14 cellular contexts compared by ENCODE assay signal in the genomic region with DNA sequence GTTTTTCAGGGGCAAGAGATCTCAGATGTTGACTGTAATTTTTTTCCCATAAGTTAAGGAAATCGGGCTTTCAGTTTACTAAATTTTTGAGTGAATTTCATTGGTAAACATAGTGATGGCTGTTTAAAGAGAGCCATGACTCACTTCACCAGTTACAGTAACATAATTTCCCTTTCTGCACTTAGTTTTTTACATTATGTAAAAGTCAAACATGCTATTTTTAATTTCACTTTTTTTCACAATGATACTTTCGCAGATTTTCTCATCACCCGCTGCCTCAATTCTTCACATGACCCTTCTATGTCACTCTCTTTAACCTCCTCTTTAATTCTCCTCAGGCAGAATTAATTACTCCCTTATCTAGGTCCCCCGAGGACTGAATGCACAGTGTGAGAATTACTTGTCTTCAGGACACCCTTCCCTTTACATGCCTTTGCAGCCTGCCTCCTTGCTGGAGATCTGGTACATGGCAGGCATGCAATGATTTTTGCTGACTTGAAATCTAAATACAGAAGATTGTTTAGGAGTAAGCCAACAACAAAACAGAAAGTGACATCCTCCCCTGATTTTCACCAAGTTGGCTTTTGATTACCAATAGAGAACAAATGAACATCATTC.
DNase-seq lines count a peak whose midpoint lies in the region; ATAC-seq and TF ChIP-seq lines count a peak whose summit lies in the region.
"Had no signal": no experiment of that assay in that cellular context is flagged by ENCODE, and none has a peak within 500 bp of the region (broad histone marks: within the 10 kb centered on the region; RNA-seq: fewer than 3 reads in every experiment).

No MANE protein-coding gene starts in this region.

- peak overlapping the region in 9 of 11 experiments; percentile 1 to 91 (median 32); a peak in 12 of 22 replicates for H3K4me2 ChIP-seq in BLaER1 treated with 17β-estradiol and CSF1 and Interleukin-3, amounts not matched to agents 10 nM and 100 nM
- no peak overlapping the region for H3K4me2 ChIP-seq in mammary epithelial cell (ENCODE audit: insufficient read depth, low read depth, low read length)

- no peaks in the 10 kb centered on the region for H3K79me2 ChIP-seq in mammary epithelial cell (ENCODE audit: insufficient read depth, low read length)

- no peak overlapping the region for H3K27ac ChIP-seq in BLaER1 treated with 17β-estradiol and CSF1 and Interleukin-3, amounts not matched to agents 10 nM and 100 nM
- no peak overlapping the region for H3K27ac ChIP-seq in mammary epithelial cell (ENCODE audit: insufficient read depth, low read depth, low read length)
- no peak overlapping the region for H3K27ac ChIP-seq in esophagus squamous epithelium

- H3K4me3 ChIP-seq in BLaER1 treated with 17β-estradiol and CSF1 and Interleukin-3, amounts not matched to agents 10 nM and 100 nM, result no peak overlapping the region
- H3K4me3 ChIP-seq in NB4 (ENCODE audit: low read depth, low read length) (no peak overlapping the region), mammary epithelial cell (replicated peaks in 1 of 3; ENCODE audit: insufficient read depth in 1 of 3, low read depth in 2 of 3, low read length in 3 of 3) (no peak overlapping the region), esophagus squamous epithelium (no peak overlapping the region)
- H3K4me3 ChIP-seq: coronary artery, spleen had no signal

- WGBS in mammary epithelial cell (ENCODE audit: low coverage, missing lambda C conversion rate), result 95% methylated on average over 4 of the region's 4 CpGs
- WGBS in esophagus squamous epithelium, 2 donors, result 57 to 71% methylated on average over 4 of the region's 4 CpGs

- peaks cover 54% of the 10 kb centered on the region for H3K4me1 Mint-ChIP-seq in mesothelial cell of epicardium
- H3K4me1 Mint-ChIP-seq in activated CD8-positive, alpha-beta T cell treated with anti-CD3 and anti-CD28 coated beads for 36 hours (ENCODE audit: low read depth), result no peaks in the 10 kb centered on the region

- H3K36me3 ChIP-seq in BLaER1 treated with 17β-estradiol and CSF1 and Interleukin-3, amounts not matched to agents 10 nM and 100 nM, result no peaks in the 10 kb centered on the region
- H3K36me3 ChIP-seq in mammary epithelial cell (ENCODE audit: insufficient read depth, low read length) (no peaks in the 10 kb centered on the region), esophagus squamous epithelium (no peaks in the 10 kb centered on the region)
- H3K36me3 ChIP-seq: spleen had no signal

- in situ Hi-C loops in mammary epithelial cell (cut with MboI; ENCODE audit: low sequenced_read_pairs in 2 of 2), result no loop called here

- BruUV-seq in mammary epithelial cell (replicated peaks; lab: Mats Ljungman, UMichigan), result no TSS peak

- dilution Hi-C loops in mammary epithelial cell (cut with HindIII; ENCODE audit: low sequenced_read_pairs), result no loop called here

- TF ChIP-seq CTCF in NB4 (IDR thresholded peaks at IDR 0.05; ENCODE audit: low read depth, low read length) (peak; percentile 12), mammary epithelial cell (conservative IDR thresholded peaks at IDR 0.05 in 1 of 2, IDR thresholded peaks at IDR 0.05 in 1 of 2; ENCODE audit: extremely low read depth in 1 of 2, insufficient read depth in 1 of 2, low read depth in 1 of 2, low read length in 2 of 2) (peak in 1 of 2 donors; percentile 16), mesothelial cell of epicardium (IDR thresholded peaks at IDR 0.05; ENCODE audit: unreplicated experiment) (no peak), esophagus squamous epithelium (IDR thresholded peaks at IDR 0.05) (no peak)
- TF ChIP-seq CTCF in activated CD8-positive, alpha-beta T cell treated with anti-CD3 and anti-CD28 coated beads for 36 hours (IDR thresholded peaks at IDR 0.05), result no peak

- peak; percentile 73 for DNase-seq in NB4 (ENCODE audit: low read depth)
- no peak for DNase-seq in mammary epithelial cell
- DNase-seq in mesothelial cell of epicardium (ENCODE audit: low spot score in 2 of 2, unreplicated experiment in 2 of 2), result no peak
- no peak for DNase-seq in activated CD8-positive, alpha-beta T cell treated with anti-CD3 and anti-CD28 coated beads for 36 hours
- DNase-seq in esophagus squamous epithelium (lab: John Stamatoyannopoulos, UW), result no peak
- DNase-seq in T-helper 1 cell, result no peak
- no peak for DNase-seq in cerebellar cortex (ENCODE audit: low spot score)
- DNase-seq: activated naive CD4-positive, alpha-beta T cell treated with Interleukin-2 at 50 U/mL for 16 hours; naive thymus-derived CD4-positive, alpha-beta T cell; NCI-H345; spleen had no signal

- H3K9me3 ChIP-seq in BLaER1 treated with 17β-estradiol and CSF1 and Interleukin-3, amounts not matched to agents 10 nM and 100 nM (replicated peaks in 1 of 11), result peaks cover 0 to 7% (median 0%) of the 10 kb centered on the region in 11 experiments; a peak in 4 of 22 replicates
- H3K9me3 ChIP-seq in mammary epithelial cell (replicated peaks; ENCODE audit: insufficient read depth, low read length), result no peaks in the 10 kb centered on the region
- H3K9me3 ChIP-seq in esophagus squamous epithelium, result no peaks in the 10 kb centered on the region
- H3K9me3 ChIP-seq: spleen had no signal

- H3K36me3 Mint-ChIP-seq in mesothelial cell of epicardium, result no peaks in the 10 kb centered on the region
- H3K36me3 Mint-ChIP-seq in activated CD8-positive, alpha-beta T cell treated with anti-CD3 and anti-CD28 coated beads for 36 hours (ENCODE audit: low read depth), result no peaks in the 10 kb centered on the region
- H3K36me3 Mint-ChIP-seq: naive thymus-derived CD4-positive, alpha-beta T cell had no signal

- CTCF ChIA-PET in mammary epithelial cell (lab: Charles Lee; ENCODE audit: low non-redundant PET), result no interaction called here
- CTCF ChIA-PET in activated CD8-positive, alpha-beta T cell treated with anti-CD3 and anti-CD28 coated beads for 36 hours (lab: Charles Lee), result no interaction called here

- H3K4me1 ChIP-seq in BLaER1 treated with 17β-estradiol and CSF1 and Interleukin-3, amounts not matched to agents 10 nM and 100 nM, result peaks cover 48 to 66% (median 53%) of the 10 kb centered on the region in 10 experiments
- H3K4me1 ChIP-seq in mammary epithelial cell (ENCODE audit: insufficient read depth, low read length), result peaks cover 45% of the 10 kb centered on the region
- H3K4me1 ChIP-seq in esophagus squamous epithelium, result peaks cover 0 to 21% (median 21%) of the 10 kb centered on the region in 3 donors

- H3K9me3 Mint-ChIP-seq in mesothelial cell of epicardium, result peaks cover 4% of the 10 kb centered on the region
- H3K9me3 Mint-ChIP-seq in activated CD8-positive, alpha-beta T cell treated with anti-CD3 and anti-CD28 coated beads for 36 hours, result no peaks in the 10 kb centered on the region

- H4K20me1 ChIP-seq in BLaER1 treated with 17β-estradiol and CSF1 and Interleukin-3, amounts not matched to agents 10 nM and 100 nM, result no peaks in the 10 kb centered on the region
- no peaks in the 10 kb centered on the region for H4K20me1 ChIP-seq in mammary epithelial cell (ENCODE audit: insufficient read depth, low read length)

- peak overlapping the region; percentile 18 for H2AFZ ChIP-seq in mammary epithelial cell (ENCODE audit: low read depth, low read length)

- no peak for ATAC-seq in activated CD8-positive, alpha-beta T cell treated with anti-CD3 and anti-CD28 coated beads for 36 hours
- ATAC-seq: naive thymus-derived CD4-positive, alpha-beta T cell; Panc1 had no signal

- no peaks in the 10 kb centered on the region for H3K27me3 Mint-ChIP-seq in mesothelial cell of epicardium (ENCODE audit: low read depth)
- H3K27me3 Mint-ChIP-seq in activated CD8-positive, alpha-beta T cell treated with anti-CD3 and anti-CD28 coated beads for 36 hours, result peaks cover 19% of the 10 kb centered on the region

- TF ChIP-seq POLR2A in NB4 (IDR thresholded peaks at IDR 0.05; ENCODE audit: extremely low read depth, insufficient read length) (no peak), esophagus squamous epithelium (IDR thresholded peaks at IDR 0.05) (no peak)

- H3K4me3 Mint-ChIP-seq in mesothelial cell of epicardium, result no peak overlapping the region
- no peak overlapping the region for H3K4me3 Mint-ChIP-seq in activated CD8-positive, alpha-beta T cell treated with anti-CD3 and anti-CD28 coated beads for 36 hours
- H3K4me3 Mint-ChIP-seq: naive thymus-derived CD4-positive, alpha-beta T cell had no signal

- POLR2A ChIA-PET in activated CD8-positive, alpha-beta T cell treated with anti-CD3 and anti-CD28 coated beads for 36 hours (lab: Charles Lee), result no interaction called here

- 0 out of 22 replicates have a peak, but pooled peaks cover 0 to 4% (median 0%) of the 10 kb centered on the region in 11 experiments for H3K27me3 ChIP-seq in BLaER1 treated with 17β-estradiol and CSF1 and Interleukin-3, amounts not matched to agents 10 nM and 100 nM
- H3K27me3 ChIP-seq in mammary epithelial cell (ENCODE audit: insufficient read depth, low read length) (no peaks in the 10 kb centered on the region), esophagus squamous epithelium (no peaks in the 10 kb centered on the region)
- H3K27me3 ChIP-seq: spleen had no signal

- H3K27ac Mint-ChIP-seq in mesothelial cell of epicardium, result peak overlapping the region; percentile 31
- H3K27ac Mint-ChIP-seq in activated CD8-positive, alpha-beta T cell treated with anti-CD3 and anti-CD28 coated beads for 36 hours, result no peak overlapping the region
- H3K27ac Mint-ChIP-seq: naive thymus-derived CD4-positive, alpha-beta T cell had no signal

- intact Hi-C loops in mammary epithelial cell (cut with micrococcal nuclease), result no loop called here
- intact Hi-C loops in activated CD8-positive, alpha-beta T cell treated with anti-CD3 and anti-CD28 coated beads for 36 hours (cut with micrococcal nuclease), result no loop called here
- intact Hi-C loops in esophagus squamous epithelium (cut with DNase I), result loop anchor here (10.0 kb wide), 1 partner anchor 59 kb away; no protein-coding TSS in a partner anchor

- no peak overlapping the region for H3K9ac ChIP-seq in BLaER1 treated with 17β-estradiol and CSF1 and Interleukin-3, amounts not matched to agents 10 nM and 100 nM
- no peak overlapping the region for H3K9ac ChIP-seq in mammary epithelial cell (ENCODE audit: insufficient read depth, low read length)
